Comparison of ENCODE assay signal across 33 cellular contexts in the genomic region with DNA sequence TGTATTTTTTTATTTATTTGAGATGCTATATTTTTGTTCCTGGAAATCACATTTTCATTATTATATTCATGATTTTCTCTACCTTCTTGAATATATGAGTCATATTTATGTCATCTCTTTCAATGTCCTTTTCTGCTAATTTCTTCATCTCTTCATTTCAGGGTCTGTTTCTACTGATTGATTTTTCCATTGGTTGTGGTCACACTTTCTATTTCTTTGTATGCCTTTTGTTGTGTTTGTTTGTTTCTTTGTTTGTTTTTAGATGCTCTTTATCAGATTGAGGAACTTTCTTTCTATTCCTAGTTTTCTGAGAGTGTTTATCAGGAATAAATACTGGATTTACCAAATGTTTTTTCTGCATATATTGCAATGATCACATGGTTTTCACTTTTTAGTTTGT. TPM values are rescaled to one million over a fixed set of nuclear protein-coding genes. Genes with fewer than 3 reads are reported as not detected.
"Had no signal": no experiment of that assay in that cellular context is flagged by ENCODE, and none has a peak within 500 bp of the region (broad histone marks: within the 10 kb centered on the region; RNA-seq: fewer than 3 reads in every experiment).

No MANE protein-coding gene starts in this region.

- H3K9me3 ChIP-seq: body of pancreas, gastrocnemius medialis had no signal

- H3K27me3 ChIP-seq: body of pancreas, foreskin keratinocyte, gastrocnemius medialis, heart left ventricle had no signal

- H3K4me3 ChIP-seq: body of pancreas, coronary artery, dorsolateral prefrontal cortex, esophagus muscularis mucosa, gastrocnemius medialis, heart left ventricle had no signal

- DNase-seq: activated CD4-positive, alpha-beta T cell treated with anti-CD3 and anti-CD28 coated beads for 48 hours; activated CD4-positive, alpha-beta T cell treated with anti-CD3 and anti-CD28 coated beads, Interleukin-2, amount 50 U/mL, for 1 hour; activated CD4-positive, alpha-beta T cell treated with anti-CD3 and anti-CD28 coated beads, Interleukin-2, amount 50 U/mL, for 48 hours; activated CD8-positive, alpha-beta memory T cell treated with anti-CD3 and anti-CD28 coated beads for 24 hours; activated CD8-positive, alpha-beta T cell treated with anti-CD3 and anti-CD28 coated beads for 36 hours; activated effector memory CD4-positive, alpha-beta T cell treated with Interleukin-2 at 50 U/mL for 16 hours; activated gamma-delta T cell treated with Interleukin-2 at 50 U/mL for 16 hours; activated naive CD4-positive, alpha-beta T cell treated with anti-CD3 and anti-CD28 coated beads, Interleukin-2, amount 50 U/mL, for 16 hours; activated naive CD4-positive, alpha-beta T cell treated with Interleukin-2 at 50 U/mL for 16 hours; activated T-cell treated with anti-CD3 and anti-CD28 coated beads, Interleukin-2, amount 50 U/mL, for 4 hours; amniotic stem cell; anterior cingulate cortex; body of pancreas; caudate nucleus; cerebellar nuclear complex; dorsolateral prefrontal cortex; effector memory CD4-positive, alpha-beta T cell; endodermal cell; erythroblast; foreskin keratinocyte; gastrocnemius medialis; glutamatergic neuron; heart left ventricle; T-helper 2 cell had no signal

- H3K27ac ChIP-seq: body of pancreas, coronary artery, dorsolateral prefrontal cortex, esophagus muscularis mucosa, foreskin keratinocyte, gastrocnemius medialis, VCaP had no signal

- H3K4me3 Mint-ChIP-seq: activated CD8-positive, alpha-beta T cell treated with anti-CD3 and anti-CD28 coated beads for 36 hours; activated naive CD8-positive, alpha-beta T cell; activated T-cell treated with anti-CD3 and anti-CD28 coated beads, Interleukin-2, amount 50 U/mL, for 4 hours; activated T-helper 17 cell treated with anti-CD3 and anti-CD28 coated beads, Interleukin-2, amount 50 U/mL, for 72 hours; dendritic cell treated with granulocyte-macrophage colony-stimulating factor and Interleukin-4, amounts not matched to agents 40 ng/mL and 50 ng/mL, for 4 days; endodermal cell; WTC11 had no signal

- ATAC-seq: activated CD4-positive, CD25-positive, alpha-beta regulatory T cell treated with anti-CD3 and anti-CD28 coated beads, Interleukin-2, amount 50 U/mL, for 24 hours; activated CD8-positive, alpha-beta T cell treated with anti-CD3 and anti-CD28 coated beads for 36 hours; activated T-cell treated with anti-CD3 and anti-CD28 coated beads, Interleukin-2, amount 50 U/mL, for 4 hours; activated T-helper 17 cell treated with anti-CD3 and anti-CD28 coated beads, Interleukin-2, amount 50 U/mL, for 72 hours; body of pancreas; foreskin keratinocyte; gastrocnemius medialis; heart left ventricle had no signal

- H3K9me3 Mint-ChIP-seq: dendritic cell treated with granulocyte-macrophage colony-stimulating factor and Interleukin-4, amounts not matched to agents 40 ng/mL and 50 ng/mL, for 4 days had no signal

- H3K27ac Mint-ChIP-seq: activated CD8-positive, alpha-beta T cell treated with anti-CD3 and anti-CD28 coated beads for 36 hours; activated naive CD8-positive, alpha-beta T cell; activated T-helper 17 cell treated with anti-CD3 and anti-CD28 coated beads, Interleukin-2, amount 50 U/mL, for 72 hours; dendritic cell treated with granulocyte-macrophage colony-stimulating factor and Interleukin-4, amounts not matched to agents 40 ng/mL and 50 ng/mL, for 4 days; endodermal cell; WTC11 had no signal

- H3K27me3 Mint-ChIP-seq: activated naive CD8-positive, alpha-beta T cell had no signal

- H3K4me1 ChIP-seq: body of pancreas had no signal

- H3K36me3 ChIP-seq: esophagus muscularis mucosa, gastrocnemius medialis, heart left ventricle had no signal

RNA-seq across cellular contexts. Expression of gene MDFI, which starts 16.9 kb away (rescaled TPM):
- total RNA-seq: activated CD8-positive, alpha-beta T cell treated with anti-CD3 and anti-CD28 coated beads for 36 hours; activated T-helper 17 cell treated with anti-CD3 and anti-CD28 coated beads, Interleukin-2, amount 50 U/mL, for 72 hours; T-helper 1 cell treated with Interleukin-12 subunit alpha and Interleukin-12 subunit beta and Interleukin-4 antibody, amounts not matched to agents 30 ng/mL and 1 ng/mL, for 36 hours had no signal
